Comparison of ENCODE assay signal across 9 cellular contexts in genomic region chr3:113839551-113839950, GRCh38. TPM values are rescaled to one million over a fixed set of nuclear protein-coding genes. Genes with fewer than 3 reads are reported as not detected.
A peak's percentile ranks its signal among the peaks of the same experiment; 100 is the strongest.
DNase-seq lines count a peak whose midpoint lies in the region; ATAC-seq and TF ChIP-seq lines count a peak whose summit lies in the region.
"Had no signal": no experiment of that assay in that cellular context is flagged by ENCODE, and none has a peak within 500 bp of the region (broad histone marks: within the 10 kb centered on the region; RNA-seq: fewer than 3 reads in every experiment).

No MANE protein-coding gene starts in this region.

- H3K27ac ChIP-seq in DOHH2 (ENCODE audit: low read depth, low read length), result no peak overlapping the region
- H3K27ac ChIP-seq in OCI-LY7 (ENCODE audit: low read depth, low read length, poor library complexity, severe bottlenecking), result no peak overlapping the region
- no peak overlapping the region for H3K27ac ChIP-seq in adrenal gland

- no peak for TF ChIP-seq POLR2A in adrenal gland (IDR thresholded peaks at IDR 0.05)

- BruUV-seq in OCI-LY7 (replicated peaks; lab: Mats Ljungman, UMichigan), result no TSS peak

- H3K36me3 ChIP-seq in DOHH2 (ENCODE audit: control insufficient read depth, low read length) (no peaks in the 10 kb centered on the region), OCI-LY7 (ENCODE audit: insufficient read depth, low read length) (no peaks in the 10 kb centered on the region), endocrine pancreas (ENCODE audit: control insufficient read depth, insufficient read depth, low read length) (no peaks in the 10 kb centered on the region), neuron (ENCODE audit: insufficient read depth, low read length) (no peaks in the 10 kb centered on the region), adrenal gland (replicated peaks in 1 of 2) (no peaks in the 10 kb centered on the region)

- H3K4me3 ChIP-seq in DOHH2 (ENCODE audit: low read length), result peak overlapping the region; percentile 75
- H3K4me3 ChIP-seq in OCI-LY7 (ENCODE audit: low read depth, low read length, poor library complexity, severe bottlenecking), result peak overlapping the region; percentile 70
- peak overlapping the region; percentile 79 for H3K4me3 ChIP-seq in endocrine pancreas (ENCODE audit: control insufficient read depth, insufficient read depth, low read length)
- peak overlapping the region; percentile 88 for H3K4me3 ChIP-seq in neuron (ENCODE audit: low read length)
- peak overlapping the region in 1 of 4 donors; percentile 66 for H3K4me3 ChIP-seq in adrenal gland

- H3K9me2 ChIP-seq in DOHH2 (replicated peaks; ENCODE audit: control insufficient read depth, low read length) (no peaks in the 10 kb centered on the region), OCI-LY7 (ENCODE audit: insufficient read depth, low read length) (no peaks in the 10 kb centered on the region)

- CTCF ChIA-PET in OCI-LY7 (lab: Charles Lee; ENCODE audit: unreplicated experiment), result interaction anchor here (1.5 kb wide), 1 partner anchor 93 kb away, joined by 5 read pairs; the partner anchor contains the start of gene NAA50

- 48 to 63% (median 59%) methylated on average over 2 of the region's 2 CpGs for WGBS in adrenal gland, 4 donors

- H3K9ac ChIP-seq in endocrine pancreas (ENCODE audit: control insufficient read depth, insufficient read depth, low read length), result no peak overlapping the region

- H2AFZ ChIP-seq in OCI-LY7 (ENCODE audit: low read length), result peak overlapping the region; percentile 87
- peak overlapping the region; percentile 99 for H2AFZ ChIP-seq in neuron (ENCODE audit: low read depth, low read length)

- H3K4me1 ChIP-seq in DOHH2 (ENCODE audit: control insufficient read depth, low read length) (peaks cover 8% of the 10 kb centered on the region), OCI-LY7 (ENCODE audit: insufficient read depth, low read length, poor library complexity, severe bottlenecking) (no peaks in the 10 kb centered on the region), endocrine pancreas (ENCODE audit: control insufficient read depth, insufficient read depth, low read length) (peaks cover 3% of the 10 kb centered on the region), neuron (ENCODE audit: insufficient read depth, low read length) (peaks cover 6% of the 10 kb centered on the region), adrenal gland (replicated peaks in 1 of 2) (peaks cover 0 to 3% of the 10 kb centered on the region in 2 donors)

- H3F3A ChIP-seq in DOHH2 (ENCODE audit: control insufficient read depth, insufficient read depth), result no peaks in the 10 kb centered on the region; the same call in 1 of the 2 replicates

- H3K27me3 ChIP-seq in DOHH2 (ENCODE audit: control insufficient read depth, low read length) (no peaks in the 10 kb centered on the region), endocrine pancreas (ENCODE audit: control insufficient read depth, insufficient read depth, low read length) (no peaks in the 10 kb centered on the region), neuron (ENCODE audit: insufficient read depth, low read length) (no peaks in the 10 kb centered on the region), adrenal gland (no peaks in the 10 kb centered on the region)

- intact Hi-C loops in OCI-LY7 (cut with micrococcal nuclease; ENCODE audit: unreplicated experiment), result loop anchor here (2.0 to 10.0 kb wide), 4 partner anchors 73 to 615 kb away; no protein-coding TSS in a partner anchor
- intact Hi-C loops in adrenal gland (cut with DNase I), result loop anchor here (2.0 to 10.0 kb wide), 3 partner anchors 71 to 105 kb away; no protein-coding TSS in a partner anchor

- no peaks in the 10 kb centered on the region for H4K20me1 ChIP-seq in DOHH2 (ENCODE audit: control insufficient read depth, insufficient read depth, low read depth, low read length)
- H4K20me1 ChIP-seq in OCI-LY7 (ENCODE audit: insufficient read depth, low read length), result no peaks in the 10 kb centered on the region

- H3K4me2 ChIP-seq in DOHH2 (ENCODE audit: low read length) (peak overlapping the region; percentile 85), OCI-LY7 (ENCODE audit: low read length) (peak overlapping the region; percentile 68)

- H3K9me3 ChIP-seq in DOHH2 (ENCODE audit: control insufficient read depth, insufficient read depth, low read length) (no peaks in the 10 kb centered on the region), OCI-LY7 (ENCODE audit: low read length) (no peaks in the 10 kb centered on the region), endocrine pancreas (ENCODE audit: control insufficient read depth, low read length) (no peaks in the 10 kb centered on the region), neuron (ENCODE audit: low read length) (no peaks in the 10 kb centered on the region), adrenal gland (replicated peaks in 1 of 3) (no peaks in the 10 kb centered on the region)

- POLR2A ChIA-PET in OCI-LY7 (lab: Charles Lee), result no interaction called here

- no peaks in the 10 kb centered on the region for H3K79me2 ChIP-seq in DOHH2 (ENCODE audit: control insufficient read depth, low read length)
- no peaks in the 10 kb centered on the region for H3K79me2 ChIP-seq in OCI-LY7 (ENCODE audit: insufficient read depth, low read depth, low read length)

- TF ChIP-seq CTCF in DOHH2 (IDR thresholded peaks at IDR 0.05; ENCODE audit: low read depth, low read length, poor library complexity, severe bottlenecking) (no peak), OCI-LY7 (conservative IDR thresholded peaks at IDR 0.05; ENCODE audit: low read length) (no peak), adrenal gland (IDR thresholded peaks at IDR 0.05) (no peak)

- DNase-seq in OCI-LY7 (ENCODE audit: low spot score) (no peak), NCI-H2196 treated with DMSO at 0.1 percent for 48 hours (lab: John Stamatoyannopoulos, UW; ENCODE audit: unreplicated experiment) (no peak), NCI-H1105 treated with DMSO at 0.1 percent for 48 hours (lab: John Stamatoyannopoulos, UW) (no peak), adrenal gland (no peak)
- DNase-seq: NCI-H2227 treated with DMSO at 0.1 percent for 48 hours had no signal

- ATAC-seq in GM18868 (IDR thresholded peaks at IDR 0.05; ENCODE audit: unreplicated experiment), result no peak

RNA-seq across cellular contexts. Expression of gene GRAMD1C, which starts 1.0 kb away (rescaled TPM):
- 4.1 and 6.1 TPM in 2 replicates for total RNA-seq in OCI-LY7 (2014; rRNA removed; shearing (Covaris generic))
- total RNA-seq in OCI-LY7 (2022), result 6.4 and 6.8 TPM in 2 replicates
- 1 to 10 TPM; 1.4 to 9.4 (median 4.2) TPM for total RNA-seq in adrenal gland
- polyA plus RNA-seq in adrenal gland, result 1 to 10 TPM; 2.5 to 8.3 (median 4.8) TPM
